ENCODE assay signal across 16 cellular contexts in the genomic region with DNA sequence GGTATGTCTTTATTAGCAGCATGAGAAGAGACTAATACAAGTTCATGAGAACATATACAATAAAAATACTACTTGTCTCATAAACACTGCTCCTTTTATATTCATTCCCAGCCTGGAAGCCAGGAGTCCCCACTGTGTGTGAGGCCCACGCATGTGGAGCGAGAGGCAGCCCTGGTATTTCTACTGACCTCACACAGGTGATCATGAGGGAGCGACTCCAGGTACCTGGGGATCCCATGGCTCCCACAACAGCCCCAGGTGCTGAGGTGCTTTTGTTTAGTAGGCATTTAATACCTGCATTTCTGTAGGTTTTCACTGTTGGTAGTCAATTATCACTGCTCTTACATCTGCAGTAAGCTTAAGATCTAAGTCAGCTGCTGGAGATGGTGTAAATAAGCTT.
DNase-seq lines count a peak whose midpoint lies in the region; ATAC-seq and TF ChIP-seq lines count a peak whose summit lies in the region.
"Had no signal": no experiment of that assay in that cellular context is flagged by ENCODE, and none has a peak within 500 bp of the region (broad histone marks: within the 10 kb centered on the region; RNA-seq: fewer than 3 reads in every experiment).

No MANE protein-coding gene starts in this region.

- no peak overlapping the region for H2AFZ ChIP-seq in PC-3 (ENCODE audit: low read length)
- H2AFZ ChIP-seq: GM23248 had no signal

- H3K9me3 Mint-ChIP-seq in CD14-positive monocyte (no peaks in the 10 kb centered on the region), mesothelial cell of epicardium (no peaks in the 10 kb centered on the region)

- H3F3A ChIP-seq in PC-3 (ENCODE audit: low read length, unreplicated experiment), result no peaks in the 10 kb centered on the region

- TF ChIP-seq POLR2A in thyroid gland (IDR thresholded peaks at IDR 0.05), result no peak

- no peak overlapping the region for H3K4me2 ChIP-seq in PC-3 (ENCODE audit: low read length)
- H3K4me2 ChIP-seq: BLaER1 had no signal

- H4K20me1 ChIP-seq in PC-3 (ENCODE audit: low read length), result no peaks in the 10 kb centered on the region

- ATAC-seq in T-helper 17 cell (no peak), PC-3 (no peak)
- ATAC-seq: GM12878 had no signal

- no TSS peak for BruUV-seq in PC-3 (replicated peaks; lab: Mats Ljungman, UMichigan)

- H3K4me1 Mint-ChIP-seq in CD14-positive monocyte (peaks cover 30% of the 10 kb centered on the region), T-helper 17 cell (peaks cover 30% of the 10 kb centered on the region), mesothelial cell of epicardium (peaks cover 47% of the 10 kb centered on the region)
- H3K4me1 Mint-ChIP-seq: CD4-positive, CD25-positive, alpha-beta regulatory T cell had no signal

- WGBS in thyroid gland, 2 donors, result 94 to 100% methylated on average over 3 of the region's 3 CpGs

- peaks cover 46 to 49% of the 10 kb centered on the region in 2 donors for H3K4me1 ChIP-seq in thyroid gland
- no peaks in the 10 kb centered on the region for H3K4me1 ChIP-seq in PC-3 (ENCODE audit: insufficient read depth, low read length)
- H3K4me1 ChIP-seq: BLaER1 had no signal

- TF ChIP-seq CTCF in CD14-positive monocyte (IDR thresholded peaks at IDR 0.05) (no peak), mesothelial cell of epicardium (IDR thresholded peaks at IDR 0.05; ENCODE audit: unreplicated experiment) (no peak), thyroid gland (IDR thresholded peaks at IDR 0.05) (no peak), GM10248 (IDR thresholded peaks at IDR 0.05; ENCODE audit: control extremely low read depth, extremely low read depth, low read depth, missing control alignments) (no peak), PC-3 (conservative IDR thresholded peaks at IDR 0.05; ENCODE audit: low read depth, low read length) (no peak)

- H3K4me3 Mint-ChIP-seq in CD14-positive monocyte (no peak overlapping the region), T-helper 17 cell (no peak overlapping the region), mesothelial cell of epicardium (no peak overlapping the region)
- H3K4me3 Mint-ChIP-seq: CD4-positive, CD25-positive, alpha-beta regulatory T cell had no signal

- no peaks in the 10 kb centered on the region for H3K9me3 ChIP-seq in T-helper 17 cell (ENCODE audit: control insufficient read depth, low read length, poor library complexity, severe bottlenecking)
- no peaks in the 10 kb centered on the region for H3K9me3 ChIP-seq in thyroid gland
- H3K9me3 ChIP-seq in PC-3 (ENCODE audit: low read length), result no peaks in the 10 kb centered on the region
- H3K9me3 ChIP-seq: BLaER1 had no signal

- H3K36me3 Mint-ChIP-seq in CD14-positive monocyte (peaks cover 11 to 49% of the 10 kb centered on the region in 2 donors), T-helper 17 cell (ENCODE audit: low read depth) (no peaks in the 10 kb centered on the region), mesothelial cell of epicardium (no peaks in the 10 kb centered on the region)
- H3K36me3 Mint-ChIP-seq: CD4-positive, CD25-positive, alpha-beta regulatory T cell had no signal

- no peak overlapping the region for H3K4me3 ChIP-seq in thyroid gland (replicated peaks in 1 of 3)
- no peak overlapping the region for H3K4me3 ChIP-seq in PC-3 (ENCODE audit: low read length)
- H3K4me3 ChIP-seq: BLaER1, GM12878, GM23248 had no signal

- H3K9ac ChIP-seq in PC-3 (ENCODE audit: low read length), result no peak overlapping the region
- H3K9ac ChIP-seq: BLaER1, GM23248 had no signal

- H3K27ac ChIP-seq in thyroid gland (peak overlapping the region in 2 of 3 donors; percentile 87 to 91), PC-3 (ENCODE audit: low read length) (no peak overlapping the region)
- H3K27ac ChIP-seq: BLaER1, GM23248 had no signal

- intact Hi-C loops in CD14-positive monocyte (cut with micrococcal nuclease), result no loop called here
- intact Hi-C loops in thyroid gland (cut with DNase I), result no loop called here
- intact Hi-C loops in PC-3 (cut with micrococcal nuclease), result no loop called here

- no peaks in the 10 kb centered on the region for H3K9me2 ChIP-seq in PC-3 (replicated peaks; ENCODE audit: low read length)

- H3K27ac Mint-ChIP-seq in CD14-positive monocyte (peak overlapping the region in 6 of 7 donors; percentile 1 to 71 (median 40)), T-helper 17 cell (peak overlapping the region; percentile 62), mesothelial cell of epicardium (peak overlapping the region; percentile 35)
- H3K27ac Mint-ChIP-seq: CD4-positive, CD25-positive, alpha-beta regulatory T cell had no signal

- CTCF ChIA-PET in GM10248 (lab: Yijun Ruan, JAX), result no interaction called here
- CTCF ChIA-PET in PC-3 (lab: Charles Lee), result no interaction called here

- H3K27me3 ChIP-seq in thyroid gland, result no peaks in the 10 kb centered on the region
- H3K27me3 ChIP-seq in PC-3 (ENCODE audit: low read length), result peaks cover 56% of the 10 kb centered on the region
- H3K27me3 ChIP-seq: BLaER1 had no signal

- H3K36me3 ChIP-seq in thyroid gland (no peaks in the 10 kb centered on the region), PC-3 (ENCODE audit: low read depth, low read length) (no peaks in the 10 kb centered on the region)

- no peaks in the 10 kb centered on the region for H3K79me2 ChIP-seq in PC-3 (ENCODE audit: low read length)

- H3K27me3 Mint-ChIP-seq in CD14-positive monocyte (ENCODE audit: low read depth in 3 of 3), result no peaks in the 10 kb centered on the region
- H3K27me3 Mint-ChIP-seq in T-helper 17 cell, result no peaks in the 10 kb centered on the region
- no peaks in the 10 kb centered on the region for H3K27me3 Mint-ChIP-seq in mesothelial cell of epicardium (ENCODE audit: low read depth)

- no peak for DNase-seq in CD14-positive monocyte (ENCODE audit: low spot score)
- DNase-seq in T-helper 17 cell, result no peak
- no peak for DNase-seq in mesothelial cell of epicardium (ENCODE audit: low spot score in 2 of 2, unreplicated experiment in 2 of 2)
- no peak for DNase-seq in thyroid gland
- no peak for DNase-seq in GM10248 (ENCODE audit: extremely low spot score)
- no peak for DNase-seq in cortex of kidney (lab: John Stamatoyannopoulos, UW)
- no peak for DNase-seq in PC-3
- DNase-seq: 8988T; AML-193; CD4-positive, CD25-positive, alpha-beta regulatory T cell; DMS 273 treated with DMSO at 0.1 percent for 48 hours; GM23248; H7; IMR-90 had no signal

- POLR2A ChIA-PET in GM10248 (lab: Yijun Ruan, JAX), result no interaction called here
- POLR2A ChIA-PET in PC-3 (lab: Charles Lee; ENCODE audit: unreplicated experiment), result no interaction called here
